In genomic region chr9:131475956-131476776, GRCh38 we compare ENCODE assay signal across 11 cellular contexts. TPM values are rescaled to one million over a fixed set of nuclear protein-coding genes. Genes with fewer than 3 reads are reported as not detected.
DNase-seq lines count a peak whose midpoint lies in the region; ATAC-seq and TF ChIP-seq lines count a peak whose summit lies in the region.
"Had no signal": no experiment of that assay in that cellular context is flagged by ENCODE, and none has a peak within 500 bp of the region (broad histone marks: within the 10 kb centered on the region; RNA-seq: fewer than 3 reads in every experiment).

No MANE protein-coding gene starts in this region.

- peak; percentile 56 for ATAC-seq in left ventricle myocardium superior
- ATAC-seq: esophagus mucosa had no signal

- TF ChIP-seq POLR2A in tibial nerve (IDR thresholded peaks at IDR 0.05): no peak

- peaks cover 92% of the 10 kb centered on the region for H3K36me3 ChIP-seq in adipocyte (ENCODE audit: control insufficient read depth, insufficient read depth, low read length, severe bottlenecking)
- H3K36me3 ChIP-seq in tibial nerve: peaks cover 11 to 100% (median 38%) of the 10 kb centered on the region in 3 donors

- H3K27ac ChIP-seq in tibial nerve: no peak overlapping the region

- DNase-seq in NCI-H2171 treated with DMSO at 0.1 percent for 48 hours (lab: John Stamatoyannopoulos, UW) (peak; percentile 34), NCI-H2171 (lab: John Stamatoyannopoulos, UW) (no peak), adipocyte (ENCODE audit: low read depth) (peak; percentile 3), left ventricle myocardium superior (no peak), tibial nerve (ENCODE audit: low spot score in 2 of 2) (no peak), NCI-H748 treated with DMSO at 0.1 percent for 48 hours (lab: John Stamatoyannopoulos, UW) (no peak), NCI-H2227 treated with DMSO at 0.1 percent for 48 hours (lab: John Stamatoyannopoulos, UW) (no peak), occipital lobe (lab: John Stamatoyannopoulos, UW) (no peak)
- DNase-seq: NCI-H1417, SW 1271 had no signal

- H3K4me3 ChIP-seq in adipocyte (ENCODE audit: low read length): no peak overlapping the region
- H3K4me3 ChIP-seq in tibial nerve: no peak overlapping the region

- TF ChIP-seq EP300 in tibial nerve (IDR thresholded peaks at IDR 0.05): no peak

- WGBS in tibial nerve, 2 donors: 86 to 91% methylated on average over 40 of the region's 40 CpGs

- H3K9me3 ChIP-seq in adipocyte (ENCODE audit: control insufficient read depth, low read length): peaks cover 3% of the 10 kb centered on the region
- H3K9me3 ChIP-seq in tibial nerve: no peaks in the 10 kb centered on the region

- H3K4me1 ChIP-seq in adipocyte (ENCODE audit: control insufficient read depth, insufficient read depth, low read length) (no peaks in the 10 kb centered on the region), tibial nerve (no peaks in the 10 kb centered on the region)

- intact Hi-C loops in left ventricle myocardium superior (cut with micrococcal nuclease): no loop called here

- H3K27me3 ChIP-seq in adipocyte (replicated peaks; ENCODE audit: control insufficient read depth, insufficient read depth, low read length) (no peaks in the 10 kb centered on the region), tibial nerve (no peaks in the 10 kb centered on the region)

- no peak overlapping the region for H3K9ac ChIP-seq in adipocyte (ENCODE audit: low read length)

- TF ChIP-seq CTCF in tibial nerve (IDR thresholded peaks at IDR 0.05): peak; percentile 11 to 37 (median 30)

RNA-seq across cellular contexts. Expression of gene POMT1, which starts 26.6 kb away (rescaled TPM):
- total RNA-seq in left ventricle myocardium superior (19.9 TPM), tibial nerve (10 to 100 TPM; 33.3 to 45.9 (median 38.0) TPM), occipital lobe (34.5 TPM)

RNA-seq across cellular contexts. Expression of gene UCK1, which starts 54.9 kb away (rescaled TPM):
- total RNA-seq in left ventricle myocardium superior (28.6 TPM), tibial nerve (10 to 100 TPM; 32.7 to 45.7 (median 41.8) TPM), occipital lobe (13.3 TPM)

Comparison
In these comparisons a context has a peak if more than half of its experiments do, and no peak if none do; other contexts are left out.
1. DNase-seq: peak in NCI-H2171 treated with DMSO at 0.1 percent for 48 hours (single experiment) and adipocyte (single experiment); none in NCI-H2171 (single experiment), left ventricle myocardium superior (single experiment), tibial nerve (0 of 2), NCI-H748 treated with DMSO at 0.1 percent for 48 hours (single experiment), NCI-H2227 treated with DMSO at 0.1 percent for 48 hours (single experiment) and occipital lobe (single experiment).